In the genomic region with DNA sequence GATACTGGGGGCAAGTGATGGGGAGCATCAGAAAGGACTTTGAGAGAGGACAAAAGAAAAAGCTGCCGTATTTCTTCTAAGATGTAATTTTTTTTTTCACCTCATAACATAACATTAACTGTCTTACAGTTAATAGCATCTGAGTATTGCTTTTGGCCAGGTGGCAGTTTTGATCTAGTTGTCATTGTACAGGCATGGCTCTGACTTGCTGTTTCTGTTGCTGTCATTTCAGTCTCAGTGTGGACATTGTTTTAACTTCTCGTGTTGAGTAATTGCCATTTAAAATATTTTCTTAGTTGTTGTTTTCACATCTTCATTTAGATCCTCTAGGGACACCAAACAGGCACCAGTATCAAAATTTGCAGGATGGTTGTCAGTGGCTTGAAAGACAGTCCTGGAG, we compare ENCODE assay signal across 15 cellular contexts.
DNase-seq lines count a peak whose midpoint lies in the region; ATAC-seq lines count a peak whose summit lies in the region.
"Had no signal": no experiment of that assay in that cellular context is flagged by ENCODE, and none has a peak within 500 bp of the region (broad histone marks: within the 10 kb centered on the region; RNA-seq: fewer than 3 reads in every experiment).

No MANE protein-coding gene starts in this region.

- no peak for DNase-seq in activated naive CD4-positive, alpha-beta T cell treated with anti-CD3 and anti-CD28 coated beads, Interleukin-2, amount 10 ng/mL, durations not matched to agents 7 days and 5 days
- no peak for DNase-seq in effector CD8-positive, alpha-beta T cell (lab: John Stamatoyannopoulos, UW)
- no peak for DNase-seq in anterior cingulate cortex (lab: John Stamatoyannopoulos, UW)
- DNase-seq: activated naive CD8-positive, alpha-beta T cell treated with anti-CD3 and anti-CD28 coated beads for 36 hours; Calu3; foreskin melanocyte; MM.1S; natural killer cell; NCI-H2081 treated with DMSO at 0.1 percent for 48 hours; T-helper 1 cell had no signal

- no peaks in the 10 kb centered on the region for H3K4me1 Mint-ChIP-seq in activated naive CD4-positive, alpha-beta T cell treated with anti-CD3 and anti-CD28 coated beads, Interleukin-2, amount 10 ng/mL, durations not matched to agents 7 days and 5 days
- H3K4me1 Mint-ChIP-seq: activated naive CD8-positive, alpha-beta T cell treated with anti-CD3 and anti-CD28 coated beads for 36 hours had no signal

- CTCF ChIA-PET in activated naive CD4-positive, alpha-beta T cell treated with anti-CD3 and anti-CD28 coated beads, Interleukin-2, amount 10 ng/mL, durations not matched to agents 7 days and 5 days (lab: Charles Lee), result no interaction called here

- H3K27ac Mint-ChIP-seq in activated naive CD4-positive, alpha-beta T cell treated with anti-CD3 and anti-CD28 coated beads, Interleukin-2, amount 10 ng/mL, durations not matched to agents 7 days and 5 days, result no peak overlapping the region
- H3K27ac Mint-ChIP-seq: activated naive CD8-positive, alpha-beta T cell treated with anti-CD3 and anti-CD28 coated beads for 36 hours; natural killer cell had no signal

- H3K9me3 Mint-ChIP-seq in activated naive CD4-positive, alpha-beta T cell treated with anti-CD3 and anti-CD28 coated beads, Interleukin-2, amount 10 ng/mL, durations not matched to agents 7 days and 5 days, result no peaks in the 10 kb centered on the region
- H3K9me3 Mint-ChIP-seq: activated naive CD8-positive, alpha-beta T cell treated with anti-CD3 and anti-CD28 coated beads for 36 hours; natural killer cell had no signal

- H3K36me3 Mint-ChIP-seq in activated naive CD4-positive, alpha-beta T cell treated with anti-CD3 and anti-CD28 coated beads, Interleukin-2, amount 10 ng/mL, durations not matched to agents 7 days and 5 days, result no peaks in the 10 kb centered on the region
- H3K36me3 Mint-ChIP-seq: activated naive CD8-positive, alpha-beta T cell treated with anti-CD3 and anti-CD28 coated beads for 36 hours; natural killer cell had no signal

- ATAC-seq in GM18520 (IDR thresholded peaks at IDR 0.05; ENCODE audit: unreplicated experiment), result peak; percentile 40
- peak; percentile 67 for ATAC-seq in GM21515 (IDR thresholded peaks at IDR 0.05; ENCODE audit: unreplicated experiment)
- peak; percentile 47 for ATAC-seq in HG02938 (IDR thresholded peaks at IDR 0.05; ENCODE audit: unreplicated experiment)
- peak; percentile 49 for ATAC-seq in HG03520 (IDR thresholded peaks at IDR 0.05; ENCODE audit: unreplicated experiment)
- no peak for ATAC-seq in GM18519 (IDR thresholded peaks at IDR 0.05; ENCODE audit: low FRiP score, unreplicated experiment)
- ATAC-seq: natural killer cell had no signal

- no peak overlapping the region for H3K4me3 Mint-ChIP-seq in activated naive CD4-positive, alpha-beta T cell treated with anti-CD3 and anti-CD28 coated beads, Interleukin-2, amount 10 ng/mL, durations not matched to agents 7 days and 5 days
- H3K4me3 Mint-ChIP-seq: activated naive CD8-positive, alpha-beta T cell treated with anti-CD3 and anti-CD28 coated beads for 36 hours; natural killer cell had no signal

- no peaks in the 10 kb centered on the region for H3K27me3 Mint-ChIP-seq in activated naive CD4-positive, alpha-beta T cell treated with anti-CD3 and anti-CD28 coated beads, Interleukin-2, amount 10 ng/mL, durations not matched to agents 7 days and 5 days
- H3K27me3 Mint-ChIP-seq: activated naive CD8-positive, alpha-beta T cell treated with anti-CD3 and anti-CD28 coated beads for 36 hours had no signal
